Comparison of ENCODE assay signal across 1 cellular context in genomic region chr4:56803473-56803872, GRCh38.
TF ChIP-seq lines count a peak whose summit lies in the region.

No MANE protein-coding gene starts in this region.

TF ChIP-seq in HepG2, 621 proteins besides CTCF, POLR2A, EP300 and RAD21:
- no peak for TF ChIP-seq ZNF136 (CRISPR knock-in tag; IDR thresholded peaks at IDR 0.05; ENCODE audit: low read depth)
- TF ChIP-seq NR2C2 (CRISPR knock-in tag; IDR thresholded peaks at IDR 0.05; ENCODE audit: borderline replicate concordance): no peak
- no peak for TF ChIP-seq ZNF607 (CRISPR knock-in tag; IDR thresholded peaks at IDR 0.05; ENCODE audit: borderline replicate concordance)
- TF ChIP-seq SOX5 (CRISPR knock-in tag; IDR thresholded peaks at IDR 0.05; ENCODE audit: borderline replicate concordance): no peak
- no peak for TF ChIP-seq AKNA (CRISPR knock-in tag; IDR thresholded peaks at IDR 0.05; ENCODE audit: borderline replicate concordance)
- TF ChIP-seq UBTF (CRISPR knock-in tag; IDR thresholded peaks at IDR 0.05): no peak
- TF ChIP-seq ZFP1 (CRISPR knock-in tag; IDR thresholded peaks at IDR 0.05): no peak
- no peak for TF ChIP-seq KDM2A (CRISPR knock-in tag; IDR thresholded peaks at IDR 0.05; ENCODE audit: borderline replicate concordance, low read depth)
- TF ChIP-seq PATZ1 (CRISPR knock-in tag; IDR thresholded peaks at IDR 0.05): no peak
- TF ChIP-seq RXRA (CRISPR knock-in tag; IDR thresholded peaks at IDR 0.05): no peak
- TF ChIP-seq ZSCAN5A (CRISPR knock-in tag; IDR thresholded peaks at IDR 0.05; ENCODE audit: borderline replicate concordance): no peak
- TF ChIP-seq PCBP2 (optimal IDR thresholded peaks at IDR 0.05; ENCODE audit: low read depth, low read length, poor library complexity, severe bottlenecking): no peak
- no peak for TF ChIP-seq SNAPC2 (CRISPR knock-in tag; IDR thresholded peaks at IDR 0.05)
- TF ChIP-seq JUNB (CRISPR knock-in tag; IDR thresholded peaks at IDR 0.05; ENCODE audit: borderline replicate concordance): no peak
- no peak for TF ChIP-seq ZC3H13 (CRISPR knock-in tag; IDR thresholded peaks at IDR 0.05)
- no peak for TF ChIP-seq ZNF816 (CRISPR knock-in tag; IDR thresholded peaks at IDR 0.05; ENCODE audit: borderline replicate concordance)
- TF ChIP-seq HNF1B (CRISPR knock-in tag; IDR thresholded peaks at IDR 0.05): no peak
- no peak for TF ChIP-seq GPBP1L1 (CRISPR knock-in tag; IDR thresholded peaks at IDR 0.05)
- TF ChIP-seq HOXD1 (CRISPR knock-in tag; IDR thresholded peaks at IDR 0.05): no peak
- TF ChIP-seq TBP (CRISPR knock-in tag; IDR thresholded peaks at IDR 0.05): no peak
